Comparison of ENCODE assay signal across 8 cellular contexts in the genomic region with DNA sequence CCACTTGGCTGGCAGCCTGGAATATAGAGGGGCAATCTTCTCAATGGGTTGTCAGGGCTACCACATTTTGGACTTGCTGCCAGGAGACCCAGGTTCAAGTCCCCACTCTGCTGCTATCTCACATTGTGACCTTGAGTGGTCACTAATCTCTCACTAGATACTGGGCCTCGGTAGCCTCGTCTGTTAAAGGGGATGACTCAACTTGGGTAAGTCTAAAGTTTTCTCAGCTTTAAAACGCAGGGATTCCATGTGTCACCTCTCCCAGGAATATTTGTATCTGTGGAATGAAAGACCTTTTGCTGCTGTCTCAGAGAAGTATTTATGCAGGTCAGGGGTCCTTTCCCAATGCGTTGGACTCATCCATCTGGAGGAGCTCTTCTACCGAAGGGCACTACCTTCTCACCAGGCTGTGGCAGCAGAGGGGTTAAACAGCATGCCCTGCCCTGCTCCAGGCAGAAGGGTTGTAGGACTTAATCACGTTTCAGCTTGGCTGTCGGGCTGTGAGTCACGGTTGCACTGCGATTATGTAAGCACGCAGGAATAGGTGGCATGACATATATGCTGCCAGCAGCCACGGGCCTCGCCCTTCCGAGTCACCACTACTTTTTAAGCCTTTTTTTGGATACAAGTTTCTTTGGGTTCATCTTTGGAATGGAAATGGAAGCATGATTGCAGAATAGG.
DNase-seq lines count a peak whose midpoint lies in the region; ATAC-seq and TF ChIP-seq lines count a peak whose summit lies in the region.

No MANE protein-coding gene starts in this region.

- peak overlapping the region; percentile 25 for H4K91ac ChIP-seq in trophoblast cell (ENCODE audit: low read depth, low read length)

- H3K4me2 ChIP-seq in fibroblast of lung (ENCODE audit: extremely low read depth, insufficient read depth, low read length) (peak overlapping the region; percentile 54), trophoblast cell (ENCODE audit: low read length) (peak overlapping the region; percentile 43)

- CTCF ChIA-PET in Panc1 (lab: Charles Lee): no interaction called here

- H2BK120ac ChIP-seq in trophoblast cell (ENCODE audit: insufficient read depth, low read length, poor library complexity): no peak overlapping the region

- no peak overlapping the region for H4K12ac ChIP-seq in trophoblast cell (ENCODE audit: low read depth, low read length)

- BruUV-seq in Panc1 (replicated peaks; lab: Mats Ljungman, UMichigan): no TSS peak

- DNase-seq in GM03348 (ENCODE audit: low spot score) (peak; percentile 91), Panc1 (ENCODE audit: low read depth, low spot score) (peak; percentile 93), fibroblast of lung (ENCODE audit: low read depth in 2 of 2) (peak; percentile 91 to 95), trophoblast cell (peak; percentile 98 to 99), NCI-H2107 treated with DMSO at 0.1 percent for 48 hours (lab: John Stamatoyannopoulos, UW; ENCODE audit: unreplicated experiment) (no peak), NCI-H510A (lab: John Stamatoyannopoulos, UW) (no peak)
- DNase-seq in stimulated activated CD4-positive, alpha-beta T cell treated with anti-CD3 and anti-CD28 coated beads, Interleukin-4, amount 100 ng/mL, for 24 hours: no peak

- no peak overlapping the region for H2AK5ac ChIP-seq in trophoblast cell (ENCODE audit: low read length)

- H3K79me1 ChIP-seq in trophoblast cell (ENCODE audit: low read length): peaks cover 7% of the 10 kb centered on the region

- no CpG with 5 or more reads among the region's 13 CpGs for WGBS in trophoblast cell (ENCODE audit: extremely low coverage, insufficient coverage, insufficient read length)

- no peaks in the 10 kb centered on the region for H3K36me3 ChIP-seq in Panc1 (ENCODE audit: control insufficient read depth, insufficient read depth, low read length)
- H3K36me3 ChIP-seq in fibroblast of lung (ENCODE audit: control insufficient read depth, insufficient read depth, low read length): no peaks in the 10 kb centered on the region
- H3K36me3 ChIP-seq in trophoblast cell (ENCODE audit: control insufficient read depth in 1 of 2, insufficient read depth in 2 of 2, low read length in 2 of 2): no peaks in the 10 kb centered on the region

- POLR2A ChIA-PET in Panc1 (lab: Charles Lee): no interaction called here

- H4K20me1 ChIP-seq in fibroblast of lung (ENCODE audit: control insufficient read depth, extremely low read depth, insufficient read depth, low read length): no peaks in the 10 kb centered on the region

- H3K14ac ChIP-seq in trophoblast cell (ENCODE audit: low read length): no peak overlapping the region

- ATAC-seq in Panc1: peak; percentile 96
- ATAC-seq in activated CD4-positive, CD25-positive, alpha-beta regulatory T cell treated with anti-CD3 and anti-CD28 coated beads, Interleukin-2, amount 50 U/mL, for 24 hours: no peak

- intact Hi-C loops in Panc1 (cut with micrococcal nuclease; ENCODE audit: unreplicated experiment): no loop called here

- H3K27me3 ChIP-seq in Panc1 (ENCODE audit: control insufficient read depth, insufficient read depth, low read length) (no peaks in the 10 kb centered on the region), fibroblast of lung (ENCODE audit: control insufficient read depth, insufficient read depth, low read length) (no peaks in the 10 kb centered on the region), trophoblast cell (ENCODE audit: insufficient read depth, low read length) (no peaks in the 10 kb centered on the region)

- H3K79me2 ChIP-seq in fibroblast of lung (ENCODE audit: control insufficient read depth, insufficient read depth, low read length) (no peaks in the 10 kb centered on the region), trophoblast cell (ENCODE audit: control insufficient read depth, insufficient read depth, low read length, poor library complexity) (no peaks in the 10 kb centered on the region)

- H3K9ac ChIP-seq in fibroblast of lung (ENCODE audit: insufficient read depth, low read length): no peak overlapping the region
- no peak overlapping the region for H3K9ac ChIP-seq in trophoblast cell (ENCODE audit: low read length)

- TF ChIP-seq CTCF in Panc1 (IDR thresholded peaks at IDR 0.05) (no peak), fibroblast of lung (conservative IDR thresholded peaks at IDR 0.05 in 1 of 2, IDR thresholded peaks at IDR 0.05 in 1 of 2; ENCODE audit: low read depth in 1 of 2, low read length in 2 of 2) (no peak)

- peak overlapping the region; percentile 6 for H2BK12ac ChIP-seq in trophoblast cell (ENCODE audit: low read length)

- H3K4me1 ChIP-seq in Panc1 (ENCODE audit: control insufficient read depth, insufficient read depth, low read length): 0 out of 2 replicates have a peak, but pooled peaks cover 3% of the 10 kb centered on the region
- peaks cover 22% of the 10 kb centered on the region for H3K4me1 ChIP-seq in fibroblast of lung (ENCODE audit: control insufficient read depth, extremely low read depth, insufficient read depth, low read length)
- H3K4me1 ChIP-seq in trophoblast cell (ENCODE audit: control insufficient read depth in 1 of 2, insufficient read depth in 2 of 2, low read length in 2 of 2): peaks cover 18 to 22% of the 10 kb centered on the region in 2 experiments

- H3K18ac ChIP-seq in trophoblast cell (ENCODE audit: low read length): peak overlapping the region; percentile 16

- H3K9me3 ChIP-seq in Panc1 (ENCODE audit: control insufficient read depth, insufficient read depth, low read depth, low read length): peaks cover 10% of the 10 kb centered on the region; the same call in 1 of the 2 replicates
- no peaks in the 10 kb centered on the region for H3K9me3 ChIP-seq in fibroblast of lung (ENCODE audit: control insufficient read depth, insufficient read depth, low read depth, low read length)
- H3K9me3 ChIP-seq in trophoblast cell (ENCODE audit: insufficient read depth, low read depth, low read length): peaks cover 1% of the 10 kb centered on the region

- H3K27ac ChIP-seq in Panc1 (ENCODE audit: low read length) (no peak overlapping the region), fibroblast of lung (ENCODE audit: insufficient read depth, low read length) (peak overlapping the region; percentile 67), trophoblast cell (ENCODE audit: low read depth, low read length) (peak overlapping the region; percentile 48)

- no peak overlapping the region for H2AFZ ChIP-seq in fibroblast of lung (ENCODE audit: low read length)
- H2AFZ ChIP-seq in trophoblast cell (ENCODE audit: insufficient read depth, low read length, poor library complexity): no peak overlapping the region

- no peak overlapping the region for H3K4ac ChIP-seq in trophoblast cell (ENCODE audit: low read depth, low read length)

- H4K8ac ChIP-seq in trophoblast cell (ENCODE audit: low read depth, low read length): no peak overlapping the region

- in situ Hi-C loops in Panc1 (cut with HindIII; ENCODE audit: low pct_unique_long_range_greater_than_20kb, low sequenced_read_pairs): no loop called here

- H3K4me3 ChIP-seq in Panc1 (ENCODE audit: low read depth in 2 of 2, low read length in 2 of 2) (peak overlapping the region in 1 of 2 experiments; percentile 19; a peak in 1 of 4 replicates), fibroblast of lung (replicated peaks in 1 of 4; ENCODE audit: control extremely low read depth in 1 of 4, insufficient read depth in 1 of 4, low read depth in 3 of 4, low read length in 4 of 4) (no peak overlapping the region), trophoblast cell (ENCODE audit: low read depth, low read length) (no peak overlapping the region)

- no peak overlapping the region for H3K23ac ChIP-seq in trophoblast cell (ENCODE audit: low read length)

- H2BK5ac ChIP-seq in trophoblast cell (ENCODE audit: low read depth, low read length, poor library complexity): no peak overlapping the region

Comparison
In these comparisons a context has a peak if more than half of its experiments do, and no peak if none do; other contexts are left out.
1. DNase-seq: peak in GM03348 (single experiment), Panc1 (single experiment), fibroblast of lung (2 of 2) and trophoblast cell (2 of 2); none in NCI-H2107 treated with DMSO at 0.1 percent for 48 hours (single experiment), stimulated activated CD4-positive, alpha-beta T cell treated with anti-CD3 and anti-CD28 coated beads, Interleukin-4, amount 100 ng/mL, for 24 hours (single experiment) and NCI-H510A (single experiment).